7 cellular contexts compared by ENCODE assay signal in genomic region chr13:42163910-42164309, GRCh38.
DNase-seq lines count a peak whose midpoint lies in the region; ATAC-seq, FAIRE-seq and TF ChIP-seq lines count a peak whose summit lies in the region.
"Not testable (repeated sequence)": the region's sequence is repeated elsewhere in the genome, so short reads cannot be mapped to it uniquely, and the experiment has no call there.

No MANE protein-coding gene starts in this region.

- not testable (repeated sequence) for H3K4me1 Mint-ChIP-seq in nephron

- H3K9me3 ChIP-seq in HEK293 (ENCODE audit: control insufficient read depth, insufficient read depth, low read depth, low read length); PC-3 (ENCODE audit: low read length): not testable (repeated sequence)

- not testable (repeated sequence) for BruUV-seq in PC-3 (replicated peaks; lab: Mats Ljungman, UMichigan)

- not testable (repeated sequence) for H3K4me2 ChIP-seq in PC-3 (ENCODE audit: low read length)

- H3K36me3 ChIP-seq in HEK293 (ENCODE audit: control insufficient read depth in 2 of 2, insufficient read depth in 1 of 2, low read length in 2 of 2) = peaks cover 0 to 23% of the 10 kb centered on the region in 2 experiments; a peak in 2 of 3 replicates
- not testable (repeated sequence) for H3K36me3 ChIP-seq in PC-3 (ENCODE audit: low read depth, low read length)

- not testable (repeated sequence) for DNase-seq in GM19239 (ENCODE audit: insufficient read length, low spot score); HEK293T (ENCODE audit: extremely low spot score); PC-3
- DNase-seq in LNCaP clone FGC (ENCODE audit: low read depth) = peak; percentile 44

- not testable (repeated sequence) for H4K20me1 ChIP-seq in PC-3 (ENCODE audit: low read length)

- TF ChIP-seq CTCF in HEK293 (tag by site-specific recombination; IDR thresholded peaks at IDR 0.05); LNCaP clone FGC (IDR thresholded peaks at IDR 0.05; ENCODE audit: control insufficient read depth, extremely low read depth, insufficient read depth); PC-3 (conservative IDR thresholded peaks at IDR 0.05; ENCODE audit: low read depth, low read length); VCaP (conservative IDR thresholded peaks at IDR 0.05); nephron (IDR thresholded peaks at IDR 0.05; ENCODE audit: unreplicated experiment in 3 of 3): not testable (repeated sequence)

- peaks cover 55% of the 10 kb centered on the region for H3K36me3 Mint-ChIP-seq in nephron (ENCODE audit: low read depth)

- H3K27me3 ChIP-seq in PC-3 (ENCODE audit: low read length) = not testable (repeated sequence)

- not testable (repeated sequence) for H3K4me3 ChIP-seq in HEK293 (ENCODE audit: low read depth, low read length); PC-3 (ENCODE audit: low read length)
- H3K4me3 ChIP-seq in LNCaP clone FGC (ENCODE audit: low read depth, low read length) = peak overlapping the region; percentile 9; the same call in 1 of the 2 replicates

- H3K4me3 Mint-ChIP-seq in nephron = not testable (repeated sequence)

- not testable (repeated sequence) for H3K79me2 ChIP-seq in PC-3 (ENCODE audit: low read length)

- POLR2A ChIA-PET in HEK293 (lab: Yijun Ruan, JAX); HEK293T (lab: Yijun Ruan, JAX); PC-3 (lab: Charles Lee; ENCODE audit: unreplicated experiment): not testable (repeated sequence)

- H3K9ac ChIP-seq in PC-3 (ENCODE audit: low read length) = not testable (repeated sequence)

- not testable (repeated sequence) for H3F3A ChIP-seq in PC-3 (ENCODE audit: low read length, unreplicated experiment)

- peak; percentile 65 for ATAC-seq in PC-3

- H3K4me1 ChIP-seq in HEK293 (ENCODE audit: control insufficient read depth, insufficient read depth, low read length); PC-3 (ENCODE audit: insufficient read depth, low read length): not testable (repeated sequence)

- not testable (repeated sequence) for H3K27ac ChIP-seq in HEK293 (ENCODE audit: extremely low read depth, low read depth, low read length); PC-3 (ENCODE audit: low read length)
- H3K27ac ChIP-seq in VCaP = peak overlapping the region; percentile 67

- not testable (repeated sequence) for H3K9me3 Mint-ChIP-seq in nephron

- peak; percentile 4 for FAIRE-seq in GM19239 (lab: Jason Lieb, UNC)

- H3K9me2 ChIP-seq in PC-3 (replicated peaks; ENCODE audit: low read length) = not testable (repeated sequence)

- H3K27me3 Mint-ChIP-seq in nephron (ENCODE audit: low read depth) = not testable (repeated sequence)

- intact Hi-C loops in PC-3 (cut with micrococcal nuclease) = not testable (repeated sequence)

- H3K27ac Mint-ChIP-seq in nephron = peak overlapping the region in 2 of 3 experiments; percentile 33 to 85

- not testable (repeated sequence) for H2AFZ ChIP-seq in PC-3 (ENCODE audit: low read length)

- CTCF ChIA-PET in HEK293 (lab: Yijun Ruan, JAX); HEK293T (lab: Yijun Ruan, JAX); PC-3 (lab: Charles Lee): not testable (repeated sequence)

TF ChIP-seq in HEK293, 187 proteins besides CTCF, POLR2A, EP300 and RAD21 (continues in another document):
- TF ChIP-seq ZNF580 (tag by site-specific recombination; IDR thresholded peaks at IDR 0.05) (peak; percentile 64; the same call in 1 of the 2 replicates), ZXDB (tag by site-specific recombination; IDR thresholded peaks at IDR 0.05) (peak; percentile 42; the same call in 1 of the 2 replicates), GFI1B (tag by site-specific recombination; IDR thresholded peaks at IDR 0.05) (peak; percentile 66; the same call in 1 of the 2 replicates), BCL6B (tag by site-specific recombination; IDR thresholded peaks at IDR 0.05) (peak; percentile 80), ZNF18 (tag by site-specific recombination; IDR thresholded peaks at IDR 0.05) (peak; percentile 62), BCL11B (tag by site-specific recombination; IDR thresholded peaks at IDR 0.05; ENCODE audit: low read depth) (peak; percentile 93), ZNF610 (tag by site-specific recombination; IDR thresholded peaks at IDR 0.05; ENCODE audit: borderline replicate concordance) (0 out of 2 replicates have a peak, but pooled peaks have one; percentile 18)

TF ChIP-seq in HEK293T, 16 proteins besides CTCF, POLR2A, EP300 and RAD21:
- TF ChIP-seq FOXA1 (IDR thresholded peaks at IDR 0.05) (0 out of 2 replicates have a peak, but pooled peaks have one; percentile 31), ZNF384 (IDR thresholded peaks at IDR 0.05) (peak; percentile 54; the same call in 1 of the 2 replicates), PKNOX1 (IDR thresholded peaks at IDR 0.05) (peak; percentile 85), CTBP1 (IDR thresholded peaks at IDR 0.05; ENCODE audit: borderline replicate concordance) (peak; percentile 89)
TF ChIP-seq in HEK293T: peak in this region for 4; not testable (repeated sequence) for 12.
